ENCODE assay signal across 1 cellular context in the genomic region with DNA sequence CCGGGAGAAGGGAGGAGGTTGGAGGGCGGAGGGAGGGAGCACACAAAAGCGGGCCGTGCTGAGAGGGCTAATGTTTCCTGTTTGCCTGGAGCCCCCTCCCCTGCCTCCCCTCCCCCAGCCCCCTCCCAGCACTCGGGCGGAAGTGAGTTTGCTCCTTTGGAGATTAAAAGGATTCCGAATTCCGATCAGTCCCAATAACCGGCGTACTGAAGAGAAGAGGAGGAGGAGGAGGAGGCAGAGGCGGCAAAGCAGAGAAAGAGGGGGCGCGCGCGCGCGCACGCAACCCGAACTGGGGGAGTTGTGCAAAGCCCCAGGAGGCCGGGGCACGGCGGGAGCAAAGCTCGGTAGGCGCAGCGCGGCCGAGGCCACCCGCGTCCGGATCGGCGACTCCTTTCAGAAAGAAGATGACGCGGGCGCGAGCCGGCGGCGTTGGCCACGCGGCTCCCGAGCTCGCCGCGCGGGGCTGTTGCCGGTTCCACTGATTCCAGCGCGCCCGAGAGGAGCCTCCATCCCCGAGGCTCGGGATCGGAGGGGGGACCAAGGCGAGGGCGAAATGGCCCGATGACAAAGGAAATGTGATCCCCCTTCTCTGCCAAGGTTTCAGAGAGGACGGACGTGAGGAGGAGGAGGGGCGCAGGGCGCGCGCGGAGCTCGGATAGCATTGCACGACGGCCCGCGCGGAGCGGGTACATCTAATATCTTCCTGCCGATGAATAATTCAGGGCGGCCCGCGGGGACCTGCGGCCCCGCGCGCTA.
TF ChIP-seq lines count a peak whose summit lies in the region.

No MANE protein-coding gene starts in this region.

TF ChIP-seq in HEK293, 187 proteins besides CTCF, POLR2A, EP300 and RAD21 (continued from another document and continues in another):
- TF ChIP-seq ZNF621 (tag by site-specific recombination; IDR thresholded peaks at IDR 0.05) = no peak
- no peak for TF ChIP-seq ZNF521 (tag by site-specific recombination; IDR thresholded peaks at IDR 0.05)
- TF ChIP-seq SCRT2 (tag by site-specific recombination; IDR thresholded peaks at IDR 0.05) = no peak
- TF ChIP-seq, protein P1, sequence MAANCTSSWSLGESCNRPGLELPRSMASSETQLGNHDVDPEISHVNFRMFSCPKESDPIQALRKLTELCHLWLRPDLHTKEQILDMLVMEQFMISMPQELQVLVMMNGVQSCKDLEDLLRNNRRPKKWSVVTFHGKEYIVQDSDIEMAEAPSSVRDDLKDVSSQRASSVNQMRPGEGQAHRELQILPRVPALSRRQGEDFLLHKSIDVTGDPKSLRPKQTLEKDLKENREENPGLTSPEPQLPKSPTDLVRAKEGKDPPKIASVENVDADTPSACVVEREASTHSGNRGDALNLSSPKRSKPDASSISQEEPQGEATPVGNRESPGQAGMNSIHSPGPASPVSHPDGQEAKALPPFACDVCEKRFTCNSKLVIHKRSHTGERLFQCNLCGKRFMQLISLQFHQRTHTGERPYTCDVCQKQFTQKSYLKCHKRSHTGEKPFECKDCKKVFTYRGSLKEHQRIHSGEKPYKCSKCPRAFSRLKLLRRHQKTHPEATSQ (tag by site-specific recombination; IDR thresholded peaks at IDR 0.05) = no peak
- TF ChIP-seq, protein P2, sequence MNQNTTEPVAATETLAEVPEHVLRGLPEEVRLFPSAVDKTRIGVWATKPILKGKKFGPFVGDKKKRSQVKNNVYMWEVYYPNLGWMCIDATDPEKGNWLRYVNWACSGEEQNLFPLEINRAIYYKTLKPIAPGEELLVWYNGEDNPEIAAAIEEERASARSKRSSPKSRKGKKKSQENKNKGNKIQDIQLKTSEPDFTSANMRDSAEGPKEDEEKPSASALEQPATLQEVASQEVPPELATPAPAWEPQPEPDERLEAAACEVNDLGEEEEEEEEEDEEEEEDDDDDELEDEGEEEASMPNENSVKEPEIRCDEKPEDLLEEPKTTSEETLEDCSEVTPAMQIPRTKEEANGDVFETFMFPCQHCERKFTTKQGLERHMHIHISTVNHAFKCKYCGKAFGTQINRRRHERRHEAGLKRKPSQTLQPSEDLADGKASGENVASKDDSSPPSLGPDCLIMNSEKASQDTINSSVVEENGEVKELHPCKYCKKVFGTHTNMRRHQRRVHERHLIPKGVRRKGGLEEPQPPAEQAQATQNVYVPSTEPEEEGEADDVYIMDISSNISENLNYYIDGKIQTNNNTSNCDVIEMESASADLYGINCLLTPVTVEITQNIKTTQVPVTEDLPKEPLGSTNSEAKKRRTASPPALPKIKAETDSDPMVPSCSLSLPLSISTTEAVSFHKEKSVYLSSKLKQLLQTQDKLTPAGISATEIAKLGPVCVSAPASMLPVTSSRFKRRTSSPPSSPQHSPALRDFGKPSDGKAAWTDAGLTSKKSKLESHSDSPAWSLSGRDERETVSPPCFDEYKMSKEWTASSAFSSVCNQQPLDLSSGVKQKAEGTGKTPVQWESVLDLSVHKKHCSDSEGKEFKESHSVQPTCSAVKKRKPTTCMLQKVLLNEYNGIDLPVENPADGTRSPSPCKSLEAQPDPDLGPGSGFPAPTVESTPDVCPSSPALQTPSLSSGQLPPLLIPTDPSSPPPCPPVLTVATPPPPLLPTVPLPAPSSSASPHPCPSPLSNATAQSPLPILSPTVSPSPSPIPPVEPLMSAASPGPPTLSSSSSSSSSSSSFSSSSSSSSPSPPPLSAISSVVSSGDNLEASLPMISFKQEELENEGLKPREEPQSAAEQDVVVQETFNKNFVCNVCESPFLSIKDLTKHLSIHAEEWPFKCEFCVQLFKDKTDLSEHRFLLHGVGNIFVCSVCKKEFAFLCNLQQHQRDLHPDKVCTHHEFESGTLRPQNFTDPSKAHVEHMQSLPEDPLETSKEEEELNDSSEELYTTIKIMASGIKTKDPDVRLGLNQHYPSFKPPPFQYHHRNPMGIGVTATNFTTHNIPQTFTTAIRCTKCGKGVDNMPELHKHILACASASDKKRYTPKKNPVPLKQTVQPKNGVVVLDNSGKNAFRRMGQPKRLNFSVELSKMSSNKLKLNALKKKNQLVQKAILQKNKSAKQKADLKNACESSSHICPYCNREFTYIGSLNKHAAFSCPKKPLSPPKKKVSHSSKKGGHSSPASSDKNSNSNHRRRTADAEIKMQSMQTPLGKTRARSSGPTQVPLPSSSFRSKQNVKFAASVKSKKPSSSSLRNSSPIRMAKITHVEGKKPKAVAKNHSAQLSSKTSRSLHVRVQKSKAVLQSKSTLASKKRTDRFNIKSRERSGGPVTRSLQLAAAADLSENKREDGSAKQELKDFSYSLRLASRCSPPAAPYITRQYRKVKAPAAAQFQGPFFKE (tag by site-specific recombination; IDR thresholded peaks at IDR 0.05; ENCODE audit: borderline replicate concordance) = no peak
- TF ChIP-seq ZNF341 (tag by site-specific recombination; IDR thresholded peaks at IDR 0.05; ENCODE audit: low read depth) = peak; percentile 41
- TF ChIP-seq, protein P3, sequence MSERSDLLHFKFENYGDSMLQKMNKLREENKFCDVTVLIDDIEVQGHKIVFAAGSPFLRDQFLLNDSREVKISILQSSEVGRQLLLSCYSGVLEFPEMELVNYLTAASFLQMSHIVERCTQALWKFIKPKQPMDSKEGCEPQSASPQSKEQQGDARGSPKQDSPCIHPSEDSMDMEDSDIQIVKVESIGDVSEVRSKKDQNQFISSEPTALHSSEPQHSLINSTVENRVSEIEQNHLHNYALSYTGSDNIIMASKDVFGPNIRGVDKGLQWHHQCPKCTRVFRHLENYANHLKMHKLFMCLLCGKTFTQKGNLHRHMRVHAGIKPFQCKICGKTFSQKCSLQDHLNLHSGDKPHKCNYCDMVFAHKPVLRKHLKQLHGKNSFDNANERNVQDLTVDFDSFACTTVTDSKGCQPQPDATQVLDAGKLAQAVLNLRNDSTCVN (tag by site-specific recombination; optimal IDR thresholded peaks at IDR 0.05) = peak; percentile 84
- TF ChIP-seq ZNF549 (tag by site-specific recombination; IDR thresholded peaks at IDR 0.05) = no peak
- TF ChIP-seq ZNF211 (tag by site-specific recombination; IDR thresholded peaks at IDR 0.05; ENCODE audit: low read depth) = no peak
- no peak for TF ChIP-seq ZNF433 (tag by site-specific recombination; IDR thresholded peaks at IDR 0.05; ENCODE audit: low read depth)
- no peak for TF ChIP-seq KLF1 (tag by site-specific recombination; IDR thresholded peaks at IDR 0.05)
- TF ChIP-seq ZNF2 (tag by site-specific recombination; IDR thresholded peaks at IDR 0.05) = no peak
- no peak for TF ChIP-seq ZNF10 (tag by site-specific recombination; IDR thresholded peaks at IDR 0.05)
- TF ChIP-seq ZNF510 (tag by site-specific recombination; IDR thresholded peaks at IDR 0.05; ENCODE audit: insufficient replicate concordance) = no peak
- no peak for TF ChIP-seq KLF10 (tag by site-specific recombination; IDR thresholded peaks at IDR 0.05)
- TF ChIP-seq, protein P4, sequence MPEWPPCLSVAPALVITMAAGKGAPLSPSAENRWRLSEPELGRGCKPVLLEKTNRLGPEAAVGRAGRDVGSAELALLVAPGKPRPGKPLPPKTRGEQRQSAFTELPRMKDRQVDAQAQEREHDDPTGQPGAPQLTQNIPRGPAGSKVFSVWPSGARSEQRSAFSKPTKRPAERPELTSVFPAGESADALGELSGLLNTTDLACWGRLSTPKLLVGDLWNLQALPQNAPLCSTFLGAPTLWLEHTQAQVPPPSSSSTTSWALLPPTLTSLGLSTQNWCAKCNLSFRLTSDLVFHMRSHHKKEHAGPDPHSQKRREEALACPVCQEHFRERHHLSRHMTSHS (tag by site-specific recombination; IDR thresholded peaks at IDR 0.05) = no peak
- no peak for TF ChIP-seq ZIC2 (tag by site-specific recombination; IDR thresholded peaks at IDR 0.05)
- TF ChIP-seq KLF9 (tag by site-specific recombination; IDR thresholded peaks at IDR 0.05; ENCODE audit: low read depth) = no peak
- TF ChIP-seq ZNF624 (tag by site-specific recombination; IDR thresholded peaks at IDR 0.05) = no peak
- no peak for TF ChIP-seq ZNF140 (tag by site-specific recombination; IDR thresholded peaks at IDR 0.05)
- TF ChIP-seq GLIS1 (tag by site-specific recombination; IDR thresholded peaks at IDR 0.05) = peak; percentile 67
- TF ChIP-seq, protein P5, sequence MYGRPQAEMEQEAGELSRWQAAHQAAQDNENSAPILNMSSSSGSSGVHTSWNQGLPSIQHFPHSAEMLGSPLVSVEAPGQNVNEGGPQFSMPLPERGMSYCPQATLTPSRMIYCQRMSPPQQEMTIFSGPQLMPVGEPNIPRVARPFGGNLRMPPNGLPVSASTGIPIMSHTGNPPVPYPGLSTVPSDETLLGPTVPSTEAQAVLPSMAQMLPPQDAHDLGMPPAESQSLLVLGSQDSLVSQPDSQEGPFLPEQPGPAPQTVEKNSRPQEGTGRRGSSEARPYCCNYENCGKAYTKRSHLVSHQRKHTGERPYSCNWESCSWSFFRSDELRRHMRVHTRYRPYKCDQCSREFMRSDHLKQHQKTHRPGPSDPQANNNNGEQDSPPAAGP (tag by site-specific recombination; IDR thresholded peaks at IDR 0.05) = no peak
- TF ChIP-seq TRIM28 (IDR thresholded peaks at IDR 0.05; ENCODE audit: borderline replicate concordance, low read length) = no peak
- TF ChIP-seq, protein P6, sequence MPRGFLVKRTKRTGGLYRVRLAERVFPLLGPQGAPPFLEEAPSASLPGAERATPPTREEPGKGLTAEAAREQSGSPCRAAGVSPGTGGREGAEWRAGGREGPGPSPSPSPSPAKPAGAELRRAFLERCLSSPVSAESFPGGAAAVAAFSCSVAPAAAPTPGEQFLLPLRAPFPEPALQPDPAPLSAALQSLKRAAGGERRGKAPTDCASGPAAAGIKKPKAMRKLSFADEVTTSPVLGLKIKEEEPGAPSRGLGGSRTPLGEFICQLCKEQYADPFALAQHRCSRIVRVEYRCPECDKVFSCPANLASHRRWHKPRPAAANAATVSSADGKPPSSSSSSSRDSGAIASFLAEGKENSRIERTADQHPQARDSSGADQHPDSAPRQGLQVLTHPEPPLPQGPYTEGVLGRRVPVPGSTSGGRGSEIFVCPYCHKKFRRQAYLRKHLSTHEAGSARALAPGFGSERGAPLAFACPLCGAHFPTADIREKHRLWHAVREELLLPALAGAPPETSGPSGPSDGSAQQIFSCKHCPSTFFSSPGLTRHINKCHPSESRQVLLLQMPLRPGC (tag by site-specific recombination; IDR thresholded peaks at IDR 0.05) = no peak
- TF ChIP-seq, protein P7, sequence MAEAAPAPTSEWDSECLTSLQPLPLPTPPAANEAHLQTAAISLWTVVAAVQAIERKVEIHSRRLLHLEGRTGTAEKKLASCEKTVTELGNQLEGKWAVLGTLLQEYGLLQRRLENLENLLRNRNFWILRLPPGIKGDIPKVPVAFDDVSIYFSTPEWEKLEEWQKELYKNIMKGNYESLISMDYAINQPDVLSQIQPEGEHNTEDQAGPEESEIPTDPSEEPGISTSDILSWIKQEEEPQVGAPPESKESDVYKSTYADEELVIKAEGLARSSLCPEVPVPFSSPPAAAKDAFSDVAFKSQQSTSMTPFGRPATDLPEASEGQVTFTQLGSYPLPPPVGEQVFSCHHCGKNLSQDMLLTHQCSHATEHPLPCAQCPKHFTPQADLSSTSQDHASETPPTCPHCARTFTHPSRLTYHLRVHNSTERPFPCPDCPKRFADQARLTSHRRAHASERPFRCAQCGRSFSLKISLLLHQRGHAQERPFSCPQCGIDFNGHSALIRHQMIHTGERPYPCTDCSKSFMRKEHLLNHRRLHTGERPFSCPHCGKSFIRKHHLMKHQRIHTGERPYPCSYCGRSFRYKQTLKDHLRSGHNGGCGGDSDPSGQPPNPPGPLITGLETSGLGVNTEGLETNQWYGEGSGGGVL (tag by site-specific recombination; IDR thresholded peaks at IDR 0.05) = peak; percentile 64; the same call in 1 of the 2 replicates
- TF ChIP-seq, protein P8, sequence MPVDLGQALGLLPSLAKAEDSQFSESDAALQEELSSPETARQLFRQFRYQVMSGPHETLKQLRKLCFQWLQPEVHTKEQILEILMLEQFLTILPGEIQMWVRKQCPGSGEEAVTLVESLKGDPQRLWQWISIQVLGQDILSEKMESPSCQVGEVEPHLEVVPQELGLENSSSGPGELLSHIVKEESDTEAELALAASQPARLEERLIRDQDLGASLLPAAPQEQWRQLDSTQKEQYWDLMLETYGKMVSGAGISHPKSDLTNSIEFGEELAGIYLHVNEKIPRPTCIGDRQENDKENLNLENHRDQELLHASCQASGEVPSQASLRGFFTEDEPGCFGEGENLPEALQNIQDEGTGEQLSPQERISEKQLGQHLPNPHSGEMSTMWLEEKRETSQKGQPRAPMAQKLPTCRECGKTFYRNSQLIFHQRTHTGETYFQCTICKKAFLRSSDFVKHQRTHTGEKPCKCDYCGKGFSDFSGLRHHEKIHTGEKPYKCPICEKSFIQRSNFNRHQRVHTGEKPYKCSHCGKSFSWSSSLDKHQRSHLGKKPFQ (tag by site-specific recombination; IDR thresholded peaks at IDR 0.05) = no peak
- no peak for TF ChIP-seq ZNF132 (tag by site-specific recombination; IDR thresholded peaks at IDR 0.05; ENCODE audit: borderline replicate concordance)
- TF ChIP-seq, protein P9, sequence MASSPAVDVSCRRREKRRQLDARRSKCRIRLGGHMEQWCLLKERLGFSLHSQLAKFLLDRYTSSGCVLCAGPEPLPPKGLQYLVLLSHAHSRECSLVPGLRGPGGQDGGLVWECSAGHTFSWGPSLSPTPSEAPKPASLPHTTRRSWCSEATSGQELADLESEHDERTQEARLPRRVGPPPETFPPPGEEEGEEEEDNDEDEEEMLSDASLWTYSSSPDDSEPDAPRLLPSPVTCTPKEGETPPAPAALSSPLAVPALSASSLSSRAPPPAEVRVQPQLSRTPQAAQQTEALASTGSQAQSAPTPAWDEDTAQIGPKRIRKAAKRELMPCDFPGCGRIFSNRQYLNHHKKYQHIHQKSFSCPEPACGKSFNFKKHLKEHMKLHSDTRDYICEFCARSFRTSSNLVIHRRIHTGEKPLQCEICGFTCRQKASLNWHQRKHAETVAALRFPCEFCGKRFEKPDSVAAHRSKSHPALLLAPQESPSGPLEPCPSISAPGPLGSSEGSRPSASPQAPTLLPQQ (tag by site-specific recombination; IDR thresholded peaks at IDR 0.05) = no peak
- TF ChIP-seq ZNF777 (tag by site-specific recombination; IDR thresholded peaks at IDR 0.05; ENCODE audit: borderline replicate concordance) = no peak
- TF ChIP-seq ZNF112 (tag by site-specific recombination; IDR thresholded peaks at IDR 0.05) = no peak
- TF ChIP-seq ZFHX2 (tag by site-specific recombination; conservative IDR thresholded peaks at IDR 0.05) = peak; percentile 44; the same call in 1 of the 2 replicates
- TF ChIP-seq ZNF658 (tag by site-specific recombination; IDR thresholded peaks at IDR 0.05) = no peak
- TF ChIP-seq ZBTB20 (tag by site-specific recombination; IDR thresholded peaks at IDR 0.05) = peak; percentile 26; the same call in 1 of the 2 replicates
- TF ChIP-seq, protein P10, sequence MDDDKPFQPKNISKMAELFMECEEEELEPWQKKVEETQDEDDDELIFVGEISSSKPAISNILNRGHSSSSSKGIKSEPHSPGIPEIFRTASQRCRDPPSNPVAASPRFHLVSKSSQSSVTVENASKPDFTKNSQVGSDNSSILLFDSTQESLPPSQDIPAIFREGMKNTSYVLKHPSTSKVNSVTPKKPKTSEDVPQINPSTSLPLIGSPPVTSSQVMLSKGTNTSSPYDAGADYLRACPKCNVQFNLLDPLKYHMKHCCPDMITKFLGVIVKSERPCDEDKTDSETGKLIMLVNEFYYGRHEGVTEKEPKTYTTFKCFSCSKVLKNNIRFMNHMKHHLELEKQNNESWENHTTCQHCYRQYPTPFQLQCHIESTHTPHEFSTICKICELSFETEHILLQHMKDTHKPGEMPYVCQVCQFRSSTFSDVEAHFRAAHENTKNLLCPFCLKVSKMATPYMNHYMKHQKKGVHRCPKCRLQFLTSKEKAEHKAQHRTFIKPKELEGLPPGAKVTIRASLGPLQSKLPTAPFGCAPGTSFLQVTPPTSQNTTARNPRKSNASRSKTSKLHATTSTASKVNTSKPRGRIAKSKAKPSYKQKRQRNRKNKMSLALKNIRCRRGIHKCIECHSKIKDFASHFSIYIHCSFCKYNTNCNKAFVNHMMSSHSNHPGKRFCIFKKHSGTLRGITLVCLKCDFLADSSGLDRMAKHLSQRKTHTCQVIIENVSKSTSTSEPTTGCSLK (tag by site-specific recombination; IDR thresholded peaks at IDR 0.05) = no peak
- no peak for TF ChIP-seq TCF7L2 (IDR thresholded peaks at IDR 0.05; ENCODE audit: borderline replicate concordance, low read depth, low read length)
- TF ChIP-seq OSR2 (tag by site-specific recombination; IDR thresholded peaks at IDR 0.05) = no peak
- TF ChIP-seq ZNF555 (tag by site-specific recombination; conservative IDR thresholded peaks at IDR 0.05) = no peak
